ENCODE assay signal across 26 cellular contexts in genomic region chr13:89856512-89856911, GRCh38.
"Had no signal": no experiment of that assay in that cellular context is flagged by ENCODE, and none has a peak within 500 bp of the region (broad histone marks: within the 10 kb centered on the region; RNA-seq: fewer than 3 reads in every experiment).

No MANE protein-coding gene starts in this region.

- H3K27me3 ChIP-seq: neural progenitor cell, pancreas, right lobe of liver, sigmoid colon, stomach, thyroid gland, tibial nerve, upper lobe of left lung, vagina had no signal

- H3K27ac ChIP-seq: neural progenitor cell, pancreas, prostate gland, right lobe of liver, sigmoid colon, stomach, thoracic aorta, thyroid gland, tibial nerve, upper lobe of left lung, vagina had no signal

- H2AFZ ChIP-seq: neural progenitor cell had no signal

- H3K4me1 Mint-ChIP-seq: naive thymus-derived CD8-positive, alpha-beta T cell; nephron progenitor cell; stimulated activated effector memory CD8-positive, alpha-beta T cell treated with anti-CD3 and anti-CD28 coated beads, Interleukin-12 subunit alpha, Interleukin-12 subunit beta, amount 100 ng/mL, for 72 hours; stimulated activated naive B cell treated with anti-CD40 and anti-IgM and Interleukin-4, amounts not matched to agents 10 μg/mL and 1 μg/mL and 100 μg/mL, for 72 hours had no signal

- H3K4me2 ChIP-seq: neural progenitor cell had no signal

- H3K9me3 ChIP-seq: pancreas, prostate gland, right lobe of liver, sigmoid colon, stomach, thoracic aorta, thyroid gland, tibial nerve, upper lobe of left lung, vagina had no signal

- ATAC-seq: naive thymus-derived CD8-positive, alpha-beta T cell; natural killer cell treated with Interleukin-12 subunit alpha and Interleukin-12 subunit beta and Interleukin-15 and Interleukin-18, amount 100 ng/mL, for 72 hours; pancreas; right cardiac atrium; right lobe of liver; stimulated activated effector memory CD8-positive, alpha-beta T cell treated with anti-CD3 and anti-CD28 coated beads, Interleukin-12 subunit alpha, Interleukin-12 subunit beta, amount 100 ng/mL, for 72 hours; stimulated activated naive B cell treated with anti-CD40 and anti-IgM and Interleukin-4, amounts not matched to agents 10 μg/mL and 1 μg/mL and 100 μg/mL, for 72 hours had no signal

- H3K27ac Mint-ChIP-seq: naive thymus-derived CD8-positive, alpha-beta T cell; natural killer cell treated with Interleukin-12 subunit alpha and Interleukin-12 subunit beta and Interleukin-15 and Interleukin-18, amount 100 ng/mL, for 72 hours; nephron progenitor cell; neural progenitor cell; stimulated activated effector memory CD8-positive, alpha-beta T cell treated with anti-CD3 and anti-CD28 coated beads, Interleukin-12 subunit alpha, Interleukin-12 subunit beta, amount 100 ng/mL, for 72 hours; stimulated activated naive B cell treated with anti-CD40 and anti-IgM and Interleukin-4, amounts not matched to agents 10 μg/mL and 1 μg/mL and 100 μg/mL, for 72 hours; stimulated activated naive CD8-positive, alpha-beta T cell treated with anti-CD3 and anti-CD28 coated beads, Interleukin-15, Interleukin-2, amounts not matched to agents 100 ng/mL and 50 ng/mL, for 24 hours had no signal

- H3K4me1 ChIP-seq: neural progenitor cell, pancreas, prostate gland, right lobe of liver, sigmoid colon, stomach, thyroid gland, tibial nerve, upper lobe of left lung, vagina had no signal

- H3K4me3 ChIP-seq: neural progenitor cell, pancreas, prostate gland, right lobe of liver, sigmoid colon, stomach, thoracic aorta, thyroid gland, tibial nerve, upper lobe of left lung, vagina had no signal

- H3K9me3 Mint-ChIP-seq: nephron progenitor cell, neural progenitor cell had no signal

- H3K4me3 Mint-ChIP-seq: naive thymus-derived CD8-positive, alpha-beta T cell; natural killer cell treated with Interleukin-12 subunit alpha and Interleukin-12 subunit beta and Interleukin-15 and Interleukin-18, amount 100 ng/mL, for 72 hours; nephron progenitor cell; neural progenitor cell; stimulated activated effector memory CD8-positive, alpha-beta T cell treated with anti-CD3 and anti-CD28 coated beads, Interleukin-12 subunit alpha, Interleukin-12 subunit beta, amount 100 ng/mL, for 72 hours; stimulated activated naive B cell treated with anti-CD40 and anti-IgM and Interleukin-4, amounts not matched to agents 10 μg/mL and 1 μg/mL and 100 μg/mL, for 72 hours; stimulated activated naive CD8-positive, alpha-beta T cell treated with anti-CD3 and anti-CD28 coated beads, Interleukin-15, Interleukin-2, amounts not matched to agents 100 ng/mL and 50 ng/mL, for 24 hours had no signal

- DNase-seq: naive thymus-derived CD8-positive, alpha-beta T cell; nephron progenitor cell; occipital lobe; pancreas; right cardiac atrium; right lobe of liver; sigmoid colon; small intestine; stimulated activated CD4-positive, alpha-beta T cell treated with anti-CD3 and anti-CD28 coated beads, Interleukin-15, amount 100 ng/mL, for 24 hours; stimulated activated CD4-positive, alpha-beta T cell treated with anti-CD3 and anti-CD28 coated beads, Interleukin-2, amount 100 ng/mL, for 24 hours; stimulated activated CD4-positive, alpha-beta T cell treated with anti-CD3 and anti-CD28 coated beads, Interleukin-2, amount 100 ng/mL, for 48 hours; stimulated activated CD4-positive, alpha-beta T cell treated with anti-CD3 and anti-CD28 coated beads, Interleukin-4, amount 100 ng/mL, for 24 hours; stimulated activated naive B cell treated with anti-CD40 and anti-IgM and Interleukin-4, amounts not matched to agents 10 μg/mL and 1 μg/mL and 100 μg/mL, for 72 hours; stimulated activated naive CD4-positive, alpha-beta T cell treated with Interleukin-2 at 50 U/mL for 16 hours; stomach; thyroid gland; trophoblast cell; upper lobe of left lung had no signal

- H3K36me3 ChIP-seq: neural progenitor cell, pancreas, prostate gland, right lobe of liver, sigmoid colon, stomach, thoracic aorta, thyroid gland, tibial nerve, upper lobe of left lung, vagina had no signal

- H3K36me3 Mint-ChIP-seq: naive thymus-derived CD8-positive, alpha-beta T cell; neural progenitor cell; stimulated activated effector memory CD8-positive, alpha-beta T cell treated with anti-CD3 and anti-CD28 coated beads, Interleukin-12 subunit alpha, Interleukin-12 subunit beta, amount 100 ng/mL, for 72 hours; stimulated activated naive B cell treated with anti-CD40 and anti-IgM and Interleukin-4, amounts not matched to agents 10 μg/mL and 1 μg/mL and 100 μg/mL, for 72 hours had no signal

- H3K27me3 Mint-ChIP-seq: naive thymus-derived CD8-positive, alpha-beta T cell; natural killer cell treated with Interleukin-12 subunit alpha and Interleukin-12 subunit beta and Interleukin-15 and Interleukin-18, amount 100 ng/mL, for 72 hours; stimulated activated naive B cell treated with anti-CD40 and anti-IgM and Interleukin-4, amounts not matched to agents 10 μg/mL and 1 μg/mL and 100 μg/mL, for 72 hours; stimulated activated naive CD8-positive, alpha-beta T cell treated with anti-CD3 and anti-CD28 coated beads, Interleukin-15, Interleukin-2, amounts not matched to agents 100 ng/mL and 50 ng/mL, for 24 hours had no signal

- H3K9ac ChIP-seq: neural progenitor cell had no signal
